In the genomic region with DNA sequence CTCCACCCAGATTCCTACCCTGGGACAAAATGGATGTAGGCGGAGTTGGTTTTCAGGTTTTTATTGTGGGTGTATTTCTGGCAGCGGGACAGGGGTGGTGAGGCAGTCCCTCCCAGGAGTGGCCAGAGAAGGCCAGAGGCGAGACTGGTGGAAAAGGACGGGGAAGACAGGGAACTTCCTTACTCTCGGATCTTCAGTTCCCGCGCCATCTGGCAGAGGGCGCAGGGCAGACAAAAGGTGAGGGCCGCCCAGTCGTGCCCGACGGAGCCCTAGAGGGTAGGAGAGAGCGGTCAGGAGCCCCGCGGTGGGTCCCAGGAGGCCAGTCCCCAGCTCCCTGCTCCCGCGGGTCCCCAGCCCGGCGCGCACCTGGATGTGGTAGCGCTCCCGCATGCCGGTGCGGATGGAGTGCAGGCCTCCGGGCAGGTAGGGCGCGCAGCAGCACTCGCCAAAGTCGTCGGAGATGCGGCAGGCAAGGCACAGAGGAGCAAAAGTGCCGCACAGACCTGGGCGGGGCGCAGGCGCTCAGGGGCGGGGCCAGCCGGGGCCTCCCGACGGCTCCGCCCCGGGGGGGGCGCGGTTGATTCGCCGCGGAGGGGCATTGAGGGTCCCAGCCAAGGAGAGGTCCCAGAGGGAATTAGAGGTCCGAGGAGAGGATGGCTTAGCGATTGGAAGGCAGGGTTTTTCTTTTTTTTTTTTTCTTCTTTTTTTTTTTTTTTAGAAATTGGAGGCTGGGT, we compare ENCODE assay signal across 7 cellular contexts. TPM values are rescaled to one million over a fixed set of nuclear protein-coding genes. Genes with fewer than 3 reads are reported as not detected.
DNase-seq lines count a peak whose midpoint lies in the region; ATAC-seq, FAIRE-seq and TF ChIP-seq lines count a peak whose summit lies in the region.

No MANE protein-coding gene starts in this region.

- RAD21 ChIA-PET in GM12878 (lab: Charles Lee; ENCODE audit: unreplicated experiment), result interaction anchor here (0.7 to 1.2 kb wide), 2 partner anchors 10 to 23 kb away, joined by 3 read pairs; no protein-coding TSS in a partner anchor

- BruUV-seq in GM12878 (replicated peaks; lab: Mats Ljungman, UMichigan), result no TSS peak

- WGBS in GM12878 (ENCODE audit: insufficient coverage, insufficient replicate concordance, low lambda C conversion rate, missing lambda C conversion rate), result 5% methylated on average over 46 of the region's 48 CpGs

- no peak for TF ChIP-seq EP300 in GM12878 (IDR thresholded peaks at IDR 0.05; ENCODE audit: borderline replicate concordance in 1 of 2, control insufficient read depth in 1 of 2, low read depth in 2 of 2, low read length in 2 of 2)

- intact Hi-C loops in GM12878 (cut with micrococcal nuclease; ENCODE audit: unreplicated experiment), result no loop called here

- H3K4me3 ChIP-seq in GM12878 (peak overlapping the region; percentile 49; the same call in 1 of the 2 replicates), iPS-18c (ENCODE audit: insufficient read depth, low read depth, low read length) (peak overlapping the region; percentile 84)

- FAIRE-seq in GM12878 (lab: Jason Lieb, UNC), result no peak

- H3K9me3 ChIP-seq in GM12878 (replicated peaks; ENCODE audit: control insufficient read depth, insufficient read depth, low read length), result no peaks in the 10 kb centered on the region
- no peaks in the 10 kb centered on the region for H3K9me3 ChIP-seq in iPS-18c (ENCODE audit: control insufficient read depth, insufficient read depth, low read length)

- CTCF ChIA-PET in GM12878 (lab: Yijun Ruan, JAX), result interaction anchor here (0.9 to 2.3 kb wide), 4 partner anchors 9 to 54 kb away, joined by 4 to 11 read pairs (median 4); no protein-coding TSS in a partner anchor

- no peak for TF ChIP-seq RAD21 in GM12878 (IDR thresholded peaks at IDR 0.05; ENCODE audit: insufficient read depth, low read depth, low read length)

- H3K4me2 ChIP-seq in GM12878 (ENCODE audit: control insufficient read depth, insufficient read depth), result peak overlapping the region; percentile 70

- H3K79me2 ChIP-seq in GM12878 (ENCODE audit: control insufficient read depth, insufficient read depth, low read length), result no peaks in the 10 kb centered on the region

- no peaks in the 10 kb centered on the region for H3K4me1 ChIP-seq in GM12878 (ENCODE audit: control insufficient read depth, insufficient read depth, low read length)

- DNase-seq in GM19238 (ENCODE audit: insufficient read length, low spot score) (peak; percentile 61), NCI-H146 (lab: John Stamatoyannopoulos, UW) (peak; percentile 89), T1000 (lab: John Stamatoyannopoulos, UW) (peak; percentile 22), GM12878 (ENCODE audit: low read depth, low spot score) (no peak)
- DNase-seq in stimulated activated CD4-positive, alpha-beta T cell treated with anti-CD3 and anti-CD28 coated beads, Interleukin-12 subunit alpha, Interleukin-12 subunit beta, amount 100 ng/mL, for 24 hours (ENCODE audit: low read depth in 2 of 2), result peak; percentile 33 to 63

- in situ Hi-C loops in GM12878 (cut with MboI), result no loop called here

- peak overlapping the region; percentile 60 for H2AFZ ChIP-seq in GM12878 (ENCODE audit: control insufficient read depth, low read depth, low read length)

- H3K36me3 ChIP-seq in GM12878 (ENCODE audit: control insufficient read depth in 2 of 2, insufficient read depth in 2 of 2, low read length in 1 of 2), result no peaks in the 10 kb centered on the region

- peak; percentile 53; the same call in 1 of the 2 replicates for TF ChIP-seq POLR2A in GM12878 (IDR thresholded peaks at IDR 0.05; ENCODE audit: low read depth, low read length)

- SMC1A ChIA-PET in GM12878 (lab: Charles Lee; ENCODE audit: uncharacterized antibody, unreplicated experiment), result interaction anchor here (1.5 kb wide), 1 partner anchor 9 kb away, joined by 5 read pairs; no protein-coding TSS in a partner anchor

- H3K27ac ChIP-seq in GM12878 (ENCODE audit: control insufficient read depth, insufficient read depth), result no peak overlapping the region

- POLR2A ChIA-PET in GM12878 (lab: Charles Lee), result interaction anchor here (0.7 kb wide), 2 partner anchors 15 to 152 kb away, joined by 4 to 5 read pairs; no protein-coding TSS in a partner anchor

- H4K20me1 ChIP-seq in GM12878 (ENCODE audit: control insufficient read depth, insufficient read depth), result no peaks in the 10 kb centered on the region

- peak; percentile 28 to 65 (median 51); a peak in 5 of 6 replicates for TF ChIP-seq CTCF in GM12878 (IDR thresholded peaks at IDR 0.05 in 2 of 3, conservative IDR thresholded peaks at IDR 0.05 in 1 of 3; ENCODE audit: control insufficient read depth in 2 of 3, extremely low read depth in 1 of 3, insufficient read depth in 1 of 3, low read depth in 3 of 3, low read length in 3 of 3)

- no peak overlapping the region for H3K9ac ChIP-seq in GM12878 (ENCODE audit: control insufficient read depth, insufficient read depth, low read length)

- H3K27me3 ChIP-seq in GM12878 (replicated peaks in 1 of 2; ENCODE audit: control insufficient read depth in 2 of 2, insufficient read depth in 2 of 2, low read length in 1 of 2), result peaks cover 0 to 2% of the 10 kb centered on the region in 2 experiments; a peak in 2 of 4 replicates

- ATAC-seq in GM12878 (peak; percentile 95), GM21447 (IDR thresholded peaks at IDR 0.05; ENCODE audit: unreplicated experiment) (no peak)

TF ChIP-seq in GM12878, 131 proteins besides CTCF, POLR2A, EP300 and RAD21 (continues in another document):
- TF ChIP-seq EED (IDR thresholded peaks at IDR 0.05; ENCODE audit: low read depth) (no peak), NR2C2 (IDR thresholded peaks at IDR 0.05; ENCODE audit: borderline replicate concordance, control insufficient read depth, insufficient read length, low read depth) (no peak), ASH2L (IDR thresholded peaks at IDR 0.05; ENCODE audit: borderline replicate concordance, low read depth) (no peak)

RNA-seq across cellular contexts. Expression of a gene that starts 3.0 kb away (rescaled TPM):
- total RNA-seq in GM12878 (2013; cell fraction: nucleolus; rRNA removed), result not detected in 2 replicates
- total RNA-seq in GM12878 (2014; rRNA removed) (not detected in 2 replicates), GM12878 (2014; rRNA removed; fragmentation: Illumina TruSeq; extraction: Trizol) (not detected in 2 replicates), GM12878 (2021) (not detected in 2 replicates)
- polyA plus RNA-seq in GM12878 (2011; ENCODE audit: low read depth), result not detected
- polyA plus RNA-seq in GM12878 (2011; rRNA removed) (not detected in 2 replicates), GM12878 (2014; fragmentation: Illumina TruSeq; extraction: Trizol) (not detected in 2 replicates), GM12878 (2014; fragmentation: Nextera tagmentation; extraction: Ambion mirVana) (not detected), GM12878 (2014; rRNA removed) (not detected in 2 replicates), GM12878 (2016; fragmentation: Nextera tagmentation; extraction: Ambion mirVana) (under 1 TPM in 1 of 2 experiments, not detected in 1; 0.60 TPM)
- polyA plus RNA-seq in GM12878 (2011; cell fraction: cytosol; rRNA removed), result 0.60 and 0.78 TPM in 2 replicates
- 0.38 TPM in 1 of 2 replicates, not detected in the other for polyA plus RNA-seq in GM12878 (2011; cell fraction: nucleus; rRNA removed)
- 0.38 and 0.51 TPM in 2 replicates for polyA plus RNA-seq in GM12878 (2012)
- polyA minus RNA-seq in GM12878 (2011; rRNA and poly(A)+ RNA removed), result not detected in 2 replicates
- polyA minus RNA-seq in GM12878 (2011; cell fraction: cytosol; rRNA and poly(A)+ RNA removed), result not detected in 2 replicates
- not detected in 2 replicates for polyA minus RNA-seq in GM12878 (2011; cell fraction: nucleus; rRNA and poly(A)+ RNA removed)

RNA-seq across cellular contexts. Expression of a gene that starts 40.0 kb away (rescaled TPM):
- 6.8 and 9.3 TPM in 2 replicates for total RNA-seq in GM12878 (2013; cell fraction: nucleolus; rRNA removed)
- total RNA-seq in GM12878 (2014; rRNA removed), result 11.1 and 19.9 TPM in 2 replicates
- 5.3 and 8.1 TPM in 2 replicates for total RNA-seq in GM12878 (2014; rRNA removed; fragmentation: Illumina TruSeq; extraction: Trizol)
- total RNA-seq in GM12878 (2021), result 31.9 and 33.3 TPM in 2 replicates
- 2.8 TPM for polyA plus RNA-seq in GM12878 (2011; ENCODE audit: low read depth)
- polyA plus RNA-seq in GM12878 (2011; rRNA removed), result 3.2 and 8.9 TPM in 2 replicates
- polyA plus RNA-seq in GM12878 (2011; cell fraction: cytosol; rRNA removed), result 8.9 and 12.9 TPM in 2 replicates
- 16.4 and 21.1 TPM in 2 replicates for polyA plus RNA-seq in GM12878 (2011; cell fraction: nucleus; rRNA removed)
- 9.3 and 10.4 TPM in 2 replicates for polyA plus RNA-seq in GM12878 (2012)
- polyA plus RNA-seq in GM12878 (2014; fragmentation: Illumina TruSeq; extraction: Trizol), result 1.5 and 10.0 TPM in 2 replicates
- polyA plus RNA-seq in GM12878 (2014; fragmentation: Nextera tagmentation; extraction: Ambion mirVana), result under 1 TPM; 0.02 to 0.24 TPM
- polyA plus RNA-seq in GM12878 (2014; rRNA removed), result 18.0 and 22.3 TPM in 2 replicates
- polyA plus RNA-seq in GM12878 (2016; fragmentation: Nextera tagmentation; extraction: Ambion mirVana), result 10 to 100 TPM in 1 of 2 experiments, 1 to 10 TPM in 1; 8.4 to 11.5 TPM
- 8.3 and 20.1 TPM in 2 replicates for polyA minus RNA-seq in GM12878 (2011; rRNA and poly(A)+ RNA removed)
- 9.6 and 14.6 TPM in 2 replicates for polyA minus RNA-seq in GM12878 (2011; cell fraction: cytosol; rRNA and poly(A)+ RNA removed)
- polyA minus RNA-seq in GM12878 (2011; cell fraction: nucleus; rRNA and poly(A)+ RNA removed), result 3.9 and 9.2 TPM in 2 replicates

RNA-seq across cellular contexts. Expression of a gene that starts 55.6 kb away (rescaled TPM):
- not detected in 2 replicates for total RNA-seq in GM12878 (2013; cell fraction: nucleolus; rRNA removed)
- total RNA-seq in GM12878 (2014; rRNA removed), result not detected in 2 replicates
- total RNA-seq in GM12878 (2014; rRNA removed; fragmentation: Illumina TruSeq; extraction: Trizol), result 0.14 TPM in 1 of 2 replicates, not detected in the other
- total RNA-seq in GM12878 (2021), result not detected in 2 replicates
- not detected for polyA plus RNA-seq in GM12878 (2011; ENCODE audit: low read depth)
- 0.10 and 0.15 TPM in 2 replicates for polyA plus RNA-seq in GM12878 (2011; rRNA removed)
- polyA plus RNA-seq in GM12878 (2011; cell fraction: cytosol; rRNA removed), result 0.10 and 0.12 TPM in 2 replicates
- not detected in 2 replicates for polyA plus RNA-seq in GM12878 (2011; cell fraction: nucleus; rRNA removed)
- not detected in 2 replicates for polyA plus RNA-seq in GM12878 (2012)
- polyA plus RNA-seq in GM12878 (2014; fragmentation: Illumina TruSeq; extraction: Trizol), result not detected in 2 replicates
- polyA plus RNA-seq in GM12878 (2014; fragmentation: Nextera tagmentation; extraction: Ambion mirVana), result under 1 TPM; 0.13 to 0.24 TPM
- polyA plus RNA-seq in GM12878 (2014; rRNA removed), result not detected in 2 replicates
- not detected for polyA plus RNA-seq in GM12878 (2016; fragmentation: Nextera tagmentation; extraction: Ambion mirVana)
- polyA minus RNA-seq in GM12878 (2011; rRNA and poly(A)+ RNA removed), result not detected in 2 replicates
- not detected in 2 replicates for polyA minus RNA-seq in GM12878 (2011; cell fraction: cytosol; rRNA and poly(A)+ RNA removed)
- polyA minus RNA-seq in GM12878 (2011; cell fraction: nucleus; rRNA and poly(A)+ RNA removed), result not detected in 2 replicates
